27 cellular contexts compared by ENCODE assay signal in genomic region chr5:167285591-167285990, GRCh38.
"Had no signal": no experiment of that assay in that cellular context is flagged by ENCODE, and none has a peak within 500 bp of the region (broad histone marks: within the 10 kb centered on the region; RNA-seq: fewer than 3 reads in every experiment).

No MANE protein-coding gene starts in this region.

- H2AFZ ChIP-seq: hepatocyte, parathyroid adenoma had no signal

- H3K4me1 ChIP-seq: gastrocnemius medialis, lower lobe of right lung, parathyroid adenoma, sigmoid colon, testis, tibial nerve, upper lobe of right lung, uterus had no signal

- DNase-seq: dorsolateral prefrontal cortex; effector CD4-positive, alpha-beta T cell; foreskin fibroblast; gastrocnemius medialis; head of caudate nucleus; islet precursor cell; kidney glomerular epithelial cell; left colon; left ventricle myocardium superior; lower lobe of right lung; mucosa of descending colon; naive B cell; sigmoid colon; stimulated activated CD4-positive, alpha-beta T cell treated with anti-CD3 and anti-CD28 coated beads, Interleukin-2, amount 100 ng/mL, for 24 hours; stimulated activated CD4-positive, alpha-beta T cell treated with anti-CD3 and anti-CD28 coated beads, Interleukin-4, amount 100 ng/mL, for 24 hours; stimulated activated naive CD8-positive, alpha-beta T cell treated with anti-CD3 and anti-CD28 coated beads, Interleukin-15, Interleukin-2, amounts not matched to agents 100 U/mL and 50 U/mL, for 24 hours; substantia nigra; testis; upper lobe of right lung; uterus had no signal

- ATAC-seq: gastrocnemius medialis; left colon; left ventricle myocardium superior; lower lobe of right lung; mucosa of descending colon; natural killer cell treated with Interleukin-12 subunit alpha and Interleukin-12 subunit beta and Interleukin-15 and Interleukin-18, amount 100 ng/mL, for 72 hours; stimulated activated memory B cell treated with anti-CD40 and anti-IgM and Interleukin-4, amounts not matched to agents 10 μg/mL and 1 μg/mL and 100 μg/mL, for 72 hours; stimulated activated naive CD8-positive, alpha-beta T cell treated with anti-CD3 and anti-CD28 coated beads, Interleukin-15, Interleukin-2, amounts not matched to agents 100 U/mL and 50 U/mL, for 24 hours; upper lobe of right lung had no signal

- FAIRE-seq: colon had no signal

- H3K27me3 ChIP-seq: dorsolateral prefrontal cortex, gastrocnemius medialis, hepatocyte, neutrophil, sigmoid colon, testis, tibial nerve, upper lobe of right lung, uterus had no signal

- H3K79me2 ChIP-seq: hepatocyte, parathyroid adenoma had no signal

- H3K9ac ChIP-seq: parathyroid adenoma had no signal

- H3K4me2 ChIP-seq: hepatocyte had no signal

- H3K36me3 ChIP-seq: gastrocnemius medialis, lower lobe of right lung, neutrophil, sigmoid colon, tibial nerve, upper lobe of right lung, uterus had no signal

- H3K27ac ChIP-seq: gastrocnemius medialis, hepatocyte, lower lobe of right lung, neutrophil, parathyroid adenoma, sigmoid colon, testis, tibial nerve, upper lobe of right lung, uterus had no signal

- H3K4me3 ChIP-seq: dorsolateral prefrontal cortex, gastrocnemius medialis, hepatocyte, lower lobe of right lung, mucosa of descending colon, sigmoid colon, testis, tibial nerve, upper lobe of right lung, uterus had no signal

- H3K9me3 ChIP-seq: gastrocnemius medialis, lower lobe of right lung, mucosa of descending colon, neutrophil, sigmoid colon, testis, tibial nerve, upper lobe of right lung, uterus had no signal
